Comparison of ENCODE assay signal across 11 cellular contexts in genomic region chr4:163701915-163702314, GRCh38.
DNase-seq lines count a peak whose midpoint lies in the region; ATAC-seq and TF ChIP-seq lines count a peak whose summit lies in the region.
"Had no signal": no experiment of that assay in that cellular context is flagged by ENCODE, and none has a peak within 500 bp of the region (broad histone marks: within the 10 kb centered on the region; RNA-seq: fewer than 3 reads in every experiment).

No MANE protein-coding gene starts in this region.

- no peaks in the 10 kb centered on the region for H3K9me2 ChIP-seq in MM.1S (replicated peaks; ENCODE audit: insufficient read depth, low read length)

- DNase-seq in A673 (ENCODE audit: low spot score) (peak; percentile 93), RPMI7951 (ENCODE audit: low read depth) (peak; percentile 61), DMS79 (lab: John Stamatoyannopoulos, UW) (no peak), OCI-M2 (lab: John Stamatoyannopoulos, UW; ENCODE audit: unreplicated experiment) (no peak), MM.1S (no peak), HK-2 (ENCODE audit: unreplicated experiment) (no peak)
- DNase-seq: CD4-positive, alpha-beta memory T cell; NCI-H1105 treated with DMSO at 0.1 percent for 48 hours had no signal

- H3K9me3 ChIP-seq in A673 (ENCODE audit: low read depth, low read length, poor library complexity, severe bottlenecking) (no peaks in the 10 kb centered on the region), MM.1S (replicated peaks; ENCODE audit: insufficient read depth, low read length) (no peaks in the 10 kb centered on the region)

- H2AFZ ChIP-seq in MM.1S (ENCODE audit: low read length): no peak overlapping the region
- H2AFZ ChIP-seq: hepatocyte had no signal

- TF ChIP-seq CTCF in A673 (conservative IDR thresholded peaks at IDR 0.05; ENCODE audit: low read depth, low read length): peak; percentile 34; the same call in 1 of the 2 replicates
- no peak for TF ChIP-seq CTCF in MM.1S (IDR thresholded peaks at IDR 0.05; ENCODE audit: low read length)

- POLR2A ChIA-PET in A673 (lab: Charles Lee; ENCODE audit: low non-redundant PET): no interaction called here

- H3K36me3 ChIP-seq in A673 (ENCODE audit: insufficient read depth, low read length, poor library complexity, severe bottlenecking) (no peaks in the 10 kb centered on the region), MM.1S (replicated peaks; ENCODE audit: insufficient read depth, low read length) (no peaks in the 10 kb centered on the region)

- H3K4me1 ChIP-seq in A673 (ENCODE audit: insufficient read depth, low read length, poor library complexity, severe bottlenecking) (peaks cover 56% of the 10 kb centered on the region), MM.1S (ENCODE audit: low read length) (no peaks in the 10 kb centered on the region)

- no peak overlapping the region for H3K4me3 ChIP-seq in A673 (ENCODE audit: low read depth, low read length, poor library complexity, severe bottlenecking)
- no peak overlapping the region for H3K4me3 ChIP-seq in MM.1S (ENCODE audit: low read length)
- H3K4me3 ChIP-seq: hepatocyte had no signal

- BruUV-seq in A673 (replicated peaks; lab: Mats Ljungman, UMichigan): no TSS peak

- H3K27me3 ChIP-seq in A673 (replicated peaks; ENCODE audit: insufficient read depth, low read depth, low read length, poor library complexity) (no peaks in the 10 kb centered on the region), MM.1S (replicated peaks; ENCODE audit: insufficient read depth, low read length) (no peaks in the 10 kb centered on the region)
- H3K27me3 ChIP-seq: hepatocyte had no signal

- H4K20me1 ChIP-seq in MM.1S (ENCODE audit: insufficient read depth, low read length): no peaks in the 10 kb centered on the region

- CTCF ChIA-PET in A673 (lab: Charles Lee): interaction anchor here (0.6 kb wide), 1 partner anchor 309 kb away, joined by 3 read pairs; no protein-coding TSS in a partner anchor

- H3K27ac ChIP-seq in A673 (ENCODE audit: low read depth, low read length, poor library complexity, severe bottlenecking): peak overlapping the region; percentile 78
- no peak overlapping the region for H3K27ac ChIP-seq in MM.1S (ENCODE audit: low read length)
- H3K27ac ChIP-seq: hepatocyte had no signal

- H3K9ac ChIP-seq in MM.1S (ENCODE audit: low read length): no peak overlapping the region

- no peak overlapping the region for H3K4me2 ChIP-seq in MM.1S (ENCODE audit: low read depth, low read length)
- H3K4me2 ChIP-seq: hepatocyte had no signal

- ATAC-seq in GM19025 (IDR thresholded peaks at IDR 0.05; ENCODE audit: low read depth, unreplicated experiment): peak; percentile 87
- peak; percentile 90 for ATAC-seq in HG02938 (IDR thresholded peaks at IDR 0.05; ENCODE audit: unreplicated experiment)

- intact Hi-C loops in A673 (cut with micrococcal nuclease; ENCODE audit: unreplicated experiment): loop anchor here (2.0 kb wide), 1 partner anchor 47 kb away; no protein-coding TSS in a partner anchor

- no peaks in the 10 kb centered on the region for H3K79me2 ChIP-seq in MM.1S (ENCODE audit: low read length)
- H3K79me2 ChIP-seq: hepatocyte had no signal

- no peaks in the 10 kb centered on the region for H3F3A ChIP-seq in MM.1S (ENCODE audit: insufficient read depth, low read length)

Comparison
In these comparisons a context has a peak if more than half of its experiments do, and no peak if none do; other contexts are left out.
1. DNase-seq: peak in A673 (single experiment) and RPMI7951 (single experiment); none in DMS79 (single experiment), OCI-M2 (single experiment), MM.1S (single experiment) and HK-2 (single experiment).